1 cellular context compared by ENCODE assay signal in genomic region chr4:73405138-73405537, GRCh38.
A peak's percentile ranks its signal among the peaks of the same experiment; 100 is the strongest.
TF ChIP-seq lines count a peak whose summit lies in the region.

No MANE protein-coding gene starts in this region.

TF ChIP-seq in HepG2, 621 proteins besides CTCF, POLR2A, EP300 and RAD21 (continues in another document):
- TF ChIP-seq AFF4 (CRISPR knock-in tag; IDR thresholded peaks at IDR 0.05) (peak; percentile 90), ZSCAN9 (CRISPR knock-in tag; IDR thresholded peaks at IDR 0.05; ENCODE audit: borderline replicate concordance) (peak; percentile 63; the same call in 1 of the 2 replicates), KAT8 (CRISPR knock-in tag; IDR thresholded peaks at IDR 0.05) (peak; percentile 24; the same call in 1 of the 2 replicates), HNF1A (IDR thresholded peaks at IDR 0.05; ENCODE audit: low read depth) (no peak), HNF1A (CRISPR knock-in tag; IDR thresholded peaks at IDR 0.05; ENCODE audit: borderline replicate concordance) (peak; percentile 28; the same call in 1 of the 2 replicates), SP140L (CRISPR knock-in tag; IDR thresholded peaks at IDR 0.05; ENCODE audit: borderline replicate concordance) (no peak), POLR2AphosphoS5 (IDR thresholded peaks at IDR 0.05; ENCODE audit: low read depth, low read length) (peak; percentile 94), ZFY (CRISPR knock-in tag; IDR thresholded peaks at IDR 0.05) (peak; percentile 16; the same call in 1 of the 2 replicates), AGO2 (optimal IDR thresholded peaks at IDR 0.05; ENCODE audit: low read depth, low read length) (peak; percentile 62), DRAP1 (CRISPR knock-in tag; IDR thresholded peaks at IDR 0.05) (0 out of 2 replicates have a peak, but pooled peaks have one; percentile 14), ZNF138 (CRISPR knock-in tag; IDR thresholded peaks at IDR 0.05; ENCODE audit: low read depth) (no peak), RBFOX2 (IDR thresholded peaks at IDR 0.05; ENCODE audit: low read depth, low read length) (peak; percentile 77), AHDC1 (CRISPR knock-in tag; IDR thresholded peaks at IDR 0.05; ENCODE audit: borderline replicate concordance) (no peak), ZBTB46 (CRISPR knock-in tag; IDR thresholded peaks at IDR 0.05; ENCODE audit: borderline replicate concordance) (no peak), SSRP1 (CRISPR knock-in tag; IDR thresholded peaks at IDR 0.05) (0 out of 2 replicates have a peak, but pooled peaks have one; percentile 40), RBM22 (optimal IDR thresholded peaks at IDR 0.05; ENCODE audit: low read length) (peak; percentile 46), KLF9 (CRISPR knock-in tag; IDR thresholded peaks at IDR 0.05; ENCODE audit: low read depth) (peak; percentile 10; the same call in 1 of the 2 replicates), MBD4 (IDR thresholded peaks at IDR 0.05; ENCODE audit: borderline replicate concordance, low read length) (peak; percentile 54; the same call in 1 of the 2 replicates), KMT2B (CRISPR knock-in tag; IDR thresholded peaks at IDR 0.05) (peak; percentile 17), HOMEZ (CRISPR knock-in tag; IDR thresholded peaks at IDR 0.05; ENCODE audit: low read depth) (no peak), ZNF468 (CRISPR knock-in tag; IDR thresholded peaks at IDR 0.05) (no peak), ZBTB10 (CRISPR knock-in tag; IDR thresholded peaks at IDR 0.05; ENCODE audit: borderline replicate concordance) (no peak), ZNF329 (CRISPR knock-in tag; IDR thresholded peaks at IDR 0.05; ENCODE audit: low read depth) (no peak), HNRNPL (IDR thresholded peaks at IDR 0.05; ENCODE audit: low read depth, low read length) (0 out of 2 replicates have a peak, but pooled peaks have one; percentile 43), PAF1 (CRISPR knock-in tag; IDR thresholded peaks at IDR 0.05) (peak; percentile 99; the same call in 1 of the 2 replicates), KDM1A (CRISPR knock-in tag; IDR thresholded peaks at IDR 0.05) (no peak), ZNF83 (CRISPR knock-in tag; IDR thresholded peaks at IDR 0.05; ENCODE audit: borderline replicate concordance) (no peak), STAT5B (CRISPR knock-in tag; IDR thresholded peaks at IDR 0.05) (0 out of 2 replicates have a peak, but pooled peaks have one; percentile 32), PHF5A (CRISPR knock-in tag; IDR thresholded peaks at IDR 0.05; ENCODE audit: low read depth, unreplicated experiment) (peak; percentile 96)
